In the genomic region with DNA sequence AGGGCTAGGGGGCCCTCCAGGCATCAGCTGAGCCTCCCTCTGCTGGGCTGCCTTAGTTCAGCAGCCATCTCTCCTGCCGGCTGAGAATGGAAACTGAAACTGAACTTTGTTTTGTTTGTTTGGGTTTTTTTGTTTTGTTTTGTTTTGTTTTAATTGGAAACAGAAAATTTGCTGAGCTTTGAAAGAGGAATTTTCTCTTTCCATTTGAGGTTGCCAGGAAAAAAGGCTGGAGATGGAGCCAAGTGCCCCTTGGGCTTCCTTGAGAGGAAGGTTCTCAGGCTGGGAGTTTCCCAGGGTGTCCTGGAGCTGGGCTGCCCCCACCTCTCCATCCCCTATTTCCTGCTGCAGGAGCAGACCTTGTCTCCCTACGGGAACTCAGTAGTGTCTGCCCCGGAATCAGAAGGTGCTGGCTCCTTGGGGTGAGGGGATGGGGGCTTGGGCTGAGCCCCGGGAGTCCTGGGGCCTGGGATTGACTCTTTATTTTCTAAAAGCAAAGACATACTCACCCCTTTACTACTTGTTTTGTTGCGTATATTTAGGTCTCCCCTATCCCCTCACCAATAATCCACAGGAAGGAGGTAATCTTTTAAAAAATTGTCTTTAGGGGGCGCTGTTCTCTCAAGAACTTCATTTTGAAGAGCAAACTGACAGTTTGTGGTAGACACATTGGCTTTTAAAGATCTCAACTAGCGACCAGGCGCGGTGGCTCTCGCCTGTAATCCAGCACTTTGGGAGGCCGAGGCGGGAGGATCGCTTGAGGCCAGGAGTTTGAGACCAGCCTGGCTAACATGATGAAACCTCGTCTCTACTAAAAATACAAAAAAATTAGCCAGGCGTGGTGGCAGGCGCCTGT, we compare ENCODE assay signal across 8 cellular contexts. TPM values are rescaled to one million over a fixed set of nuclear protein-coding genes. Genes with fewer than 3 reads are reported as not detected.
DNase-seq lines count a peak whose midpoint lies in the region; ATAC-seq lines count a peak whose summit lies in the region.

No MANE protein-coding gene starts in this region.

- H3K9me3 ChIP-seq in effector memory CD4-positive, alpha-beta T cell (ENCODE audit: control insufficient read depth, low read length) = no peaks in the 10 kb centered on the region

- no peaks in the 10 kb centered on the region for H3K27me3 ChIP-seq in effector memory CD4-positive, alpha-beta T cell (replicated peaks; ENCODE audit: control insufficient read depth, insufficient read depth, low read length, poor library complexity, severe bottlenecking)

- peak; percentile 82 for ATAC-seq in GM18502 (IDR thresholded peaks at IDR 0.05; ENCODE audit: poor library complexity, unreplicated experiment)
- peak; percentile 65 for ATAC-seq in HG02938 (IDR thresholded peaks at IDR 0.05; ENCODE audit: unreplicated experiment)

- DNase-seq in AG08395 (ENCODE audit: low spot score) (peak; percentile 64), NCI-H226 (peak; percentile 38), mesenteric fat pad (ENCODE audit: low spot score) (peak; percentile 67), substantia nigra (lab: John Stamatoyannopoulos, UW) (peak in 20 of 49 donors; percentile 2 to 34 (median 12))
- peak; percentile 46 to 55 for DNase-seq in activated CD4-positive, alpha-beta T cell treated with anti-CD3 and anti-CD28 coated beads, Interleukin-2, amount 50 U/mL, for 4 hours
- peak; percentile 38 to 55 (median 48) for DNase-seq in effector memory CD4-positive, alpha-beta T cell

- H3K4me1 ChIP-seq in effector memory CD4-positive, alpha-beta T cell (ENCODE audit: control insufficient read depth, insufficient read depth, low read length, poor library complexity, severe bottlenecking) = peaks cover 6% of the 10 kb centered on the region

- peak overlapping the region; percentile 61 for H3K4me3 ChIP-seq in effector memory CD4-positive, alpha-beta T cell (ENCODE audit: insufficient read depth, low read depth, low read length, poor library complexity, severe bottlenecking)

- H3K36me3 ChIP-seq in effector memory CD4-positive, alpha-beta T cell (ENCODE audit: control insufficient read depth, insufficient read depth, low read length) = no peaks in the 10 kb centered on the region

- peak overlapping the region; percentile 81 for H3K27ac ChIP-seq in effector memory CD4-positive, alpha-beta T cell (ENCODE audit: insufficient read depth, low read length, poor library complexity, severe bottlenecking)
- H3K27ac ChIP-seq in substantia nigra (ENCODE audit: low read depth, low read length, poor library complexity, severe bottlenecking) = peak overlapping the region; percentile 46

RNA-seq across cellular contexts. Expression of a gene that starts 21.3 kb away (rescaled TPM):
- total RNA-seq in mesenteric fat pad = 8.1 TPM

RNA-seq across cellular contexts. Expression of a gene that starts 44.1 kb away (rescaled TPM):
- total RNA-seq in mesenteric fat pad = 20.5 TPM
